28 cellular contexts compared by ENCODE assay signal in genomic region chr10:51314079-51314835, GRCh38.
"Had no signal": no experiment of that assay in that cellular context is flagged by ENCODE, and none has a peak within 500 bp of the region (broad histone marks: within the 10 kb centered on the region; RNA-seq: fewer than 3 reads in every experiment).

No MANE protein-coding gene starts in this region.

- H3K4me3 ChIP-seq: esophagus muscularis mucosa, gastrocnemius medialis, left ventricle myocardium inferior, right lobe of liver, suprapubic skin, transverse colon, uterus had no signal

- ATAC-seq: activated CD8-positive, alpha-beta memory T cell treated with anti-CD3 and anti-CD28 coated beads, Interleukin-2, amount 10 ng/mL, durations not matched to agents 7 days and 5 days; activated T-helper 17 cell treated with anti-CD3 and anti-CD28 coated beads, Interleukin-2, amount 50 U/mL, for 72 hours; gastrocnemius medialis; right lobe of liver had no signal

- H3K4me1 ChIP-seq: right lobe of liver, uterus had no signal

- H3K79me2 ChIP-seq: parathyroid adenoma had no signal

- DNase-seq: activated CD4-positive, alpha-beta memory T cell treated with anti-CD3 and anti-CD28 coated beads, Interleukin-2, amount 10 ng/mL, durations not matched to agents 7 days and 5 days; activated CD4-positive, alpha-beta T cell treated with anti-CD3 and anti-CD28 coated beads for 48 hours; activated CD4-positive, CD25-positive, alpha-beta regulatory T cell; activated CD8-positive, alpha-beta memory T cell treated with anti-CD3 and anti-CD28 coated beads, Interleukin-2, amount 10 ng/mL, durations not matched to agents 7 days and 5 days; activated naive CD4-positive, alpha-beta T cell; activated naive CD8-positive, alpha-beta T cell treated with anti-CD3 and anti-CD28 coated beads, Interleukin-2, amount 10 ng/mL, durations not matched to agents 7 days and 5 days; activated T-cell treated with anti-CD3 and anti-CD28 coated beads, Interleukin-2, amount 50 U/mL, for 1 hour; anterior cingulate cortex; brain microvascular endothelial cell; cortex of kidney; effector CD4-positive, alpha-beta T cell; gastrocnemius medialis; head of caudate nucleus; left ventricle myocardium inferior; right lobe of liver; small intestine; stimulated activated CD4-positive, alpha-beta T cell treated with anti-CD3 and anti-CD28 coated beads, Interleukin-15, amount 100 ng/mL, for 24 hours; stimulated activated CD4-positive, alpha-beta T cell treated with anti-CD3 and anti-CD28 coated beads, Interleukin-2, amount 100 ng/mL, for 48 hours; T-helper 1 cell; T-helper 9 cell; transverse colon; uterus had no signal

- H2AFZ ChIP-seq: parathyroid adenoma had no signal

- H3K4me3 Mint-ChIP-seq: activated CD4-positive, alpha-beta memory T cell treated with anti-CD3 and anti-CD28 coated beads, Interleukin-2, amount 10 ng/mL, durations not matched to agents 7 days and 5 days; activated CD8-positive, alpha-beta memory T cell treated with anti-CD3 and anti-CD28 coated beads, Interleukin-2, amount 10 ng/mL, durations not matched to agents 7 days and 5 days; activated naive CD8-positive, alpha-beta T cell treated with anti-CD3 and anti-CD28 coated beads, Interleukin-2, amount 10 ng/mL, durations not matched to agents 7 days and 5 days; activated T-helper 17 cell treated with anti-CD3 and anti-CD28 coated beads, Interleukin-2, amount 50 U/mL, for 72 hours; central memory CD8-positive, alpha-beta T cell; stimulated activated naive CD8-positive, alpha-beta T cell treated with anti-CD3 and anti-CD28 coated beads, Interleukin-15, Interleukin-2, amounts not matched to agents 100 ng/mL and 50 ng/mL, for 24 hours had no signal

- H3K27ac ChIP-seq: brain microvascular endothelial cell, esophagus muscularis mucosa, gastrocnemius medialis, left ventricle myocardium inferior, parathyroid adenoma, right lobe of liver, suprapubic skin, uterus had no signal

- H3K9me3 Mint-ChIP-seq: activated CD4-positive, alpha-beta memory T cell treated with anti-CD3 and anti-CD28 coated beads, Interleukin-2, amount 10 ng/mL, durations not matched to agents 7 days and 5 days; activated naive CD8-positive, alpha-beta T cell treated with anti-CD3 and anti-CD28 coated beads, Interleukin-2, amount 10 ng/mL, durations not matched to agents 7 days and 5 days; activated T-helper 17 cell treated with anti-CD3 and anti-CD28 coated beads, Interleukin-2, amount 50 U/mL, for 72 hours; stimulated activated naive CD8-positive, alpha-beta T cell treated with anti-CD3 and anti-CD28 coated beads, Interleukin-15, Interleukin-2, amounts not matched to agents 100 ng/mL and 50 ng/mL, for 24 hours had no signal

- H3K9me3 ChIP-seq: esophagus muscularis mucosa, gastrocnemius medialis, left ventricle myocardium inferior, right lobe of liver, suprapubic skin, transverse colon, uterus had no signal

- H3K27me3 ChIP-seq: brain microvascular endothelial cell, esophagus muscularis mucosa, gastrocnemius medialis, right lobe of liver, suprapubic skin, transverse colon, uterus had no signal

- H3K4me1 Mint-ChIP-seq: activated CD4-positive, alpha-beta memory T cell treated with anti-CD3 and anti-CD28 coated beads, Interleukin-2, amount 10 ng/mL, durations not matched to agents 7 days and 5 days; activated CD8-positive, alpha-beta memory T cell treated with anti-CD3 and anti-CD28 coated beads, Interleukin-2, amount 10 ng/mL, durations not matched to agents 7 days and 5 days; activated naive CD8-positive, alpha-beta T cell treated with anti-CD3 and anti-CD28 coated beads, Interleukin-2, amount 10 ng/mL, durations not matched to agents 7 days and 5 days; activated T-helper 17 cell treated with anti-CD3 and anti-CD28 coated beads, Interleukin-2, amount 50 U/mL, for 72 hours; central memory CD8-positive, alpha-beta T cell had no signal

- H3K9ac ChIP-seq: parathyroid adenoma had no signal

- H3K36me3 ChIP-seq: brain microvascular endothelial cell, esophagus muscularis mucosa, gastrocnemius medialis, left ventricle myocardium inferior, right lobe of liver, suprapubic skin, transverse colon, uterus had no signal

- H3K27me3 Mint-ChIP-seq: activated CD4-positive, alpha-beta memory T cell treated with anti-CD3 and anti-CD28 coated beads, Interleukin-2, amount 10 ng/mL, durations not matched to agents 7 days and 5 days; activated CD8-positive, alpha-beta memory T cell treated with anti-CD3 and anti-CD28 coated beads, Interleukin-2, amount 10 ng/mL, durations not matched to agents 7 days and 5 days; activated naive CD8-positive, alpha-beta T cell treated with anti-CD3 and anti-CD28 coated beads, Interleukin-2, amount 10 ng/mL, durations not matched to agents 7 days and 5 days; activated T-helper 17 cell treated with anti-CD3 and anti-CD28 coated beads, Interleukin-2, amount 50 U/mL, for 72 hours; stimulated activated naive CD8-positive, alpha-beta T cell treated with anti-CD3 and anti-CD28 coated beads, Interleukin-15, Interleukin-2, amounts not matched to agents 100 ng/mL and 50 ng/mL, for 24 hours had no signal

- H3K36me3 Mint-ChIP-seq: activated CD8-positive, alpha-beta memory T cell treated with anti-CD3 and anti-CD28 coated beads, Interleukin-2, amount 10 ng/mL, durations not matched to agents 7 days and 5 days; activated naive CD8-positive, alpha-beta T cell treated with anti-CD3 and anti-CD28 coated beads, Interleukin-2, amount 10 ng/mL, durations not matched to agents 7 days and 5 days had no signal

- H3K27ac Mint-ChIP-seq: activated CD4-positive, alpha-beta memory T cell treated with anti-CD3 and anti-CD28 coated beads, Interleukin-2, amount 10 ng/mL, durations not matched to agents 7 days and 5 days; activated CD8-positive, alpha-beta memory T cell treated with anti-CD3 and anti-CD28 coated beads, Interleukin-2, amount 10 ng/mL, durations not matched to agents 7 days and 5 days; activated naive CD8-positive, alpha-beta T cell treated with anti-CD3 and anti-CD28 coated beads, Interleukin-2, amount 10 ng/mL, durations not matched to agents 7 days and 5 days; activated T-helper 17 cell treated with anti-CD3 and anti-CD28 coated beads, Interleukin-2, amount 50 U/mL, for 72 hours; stimulated activated naive CD8-positive, alpha-beta T cell treated with anti-CD3 and anti-CD28 coated beads, Interleukin-15, Interleukin-2, amounts not matched to agents 100 ng/mL and 50 ng/mL, for 24 hours had no signal
